Comparison of ENCODE assay signal across 2 cellular contexts in genomic region chr16:20868890-20869289, GRCh38.
TF ChIP-seq lines count a peak whose summit lies in the region.

No MANE protein-coding gene starts in this region.

TF ChIP-seq in HCT116, 20 proteins besides CTCF, POLR2A, EP300 and RAD21:
- TF ChIP-seq CBX3 (IDR thresholded peaks at IDR 0.05; ENCODE audit: low read depth) = peak; percentile 56
- no peak for TF ChIP-seq ZBTB33 (IDR thresholded peaks at IDR 0.05; ENCODE audit: extremely low read depth, insufficient replicate concordance, low read length)
- peak; percentile 13 for TF ChIP-seq YY1 (IDR thresholded peaks at IDR 0.05; ENCODE audit: extremely low read depth, insufficient replicate concordance, low read depth, low read length)
- TF ChIP-seq ZNF274 (IDR thresholded peaks at IDR 0.05; ENCODE audit: low read depth, low read length) = no peak

TF ChIP-seq in K562, 482 proteins besides CTCF, POLR2A, EP300 and RAD21:
- TF ChIP-seq SRSF7 (optimal IDR thresholded peaks at IDR 0.05; ENCODE audit: low read depth, low read length) (no peak), PHB (CRISPR knock-in tag; IDR thresholded peaks at IDR 0.05) (no peak)
